Comparison of ENCODE assay signal across 24 cellular contexts in genomic region chr5:148421661-148422060, GRCh38. TPM values are rescaled to one million over a fixed set of nuclear protein-coding genes. Genes with fewer than 3 reads are reported as not detected.
A peak's percentile ranks its signal among the peaks of the same experiment; 100 is the strongest.
DNase-seq lines count a peak whose midpoint lies in the region; ATAC-seq and TF ChIP-seq lines count a peak whose summit lies in the region.
"Had no signal": no experiment of that assay in that cellular context is flagged by ENCODE, and none has a peak within 500 bp of the region (broad histone marks: within the 10 kb centered on the region; RNA-seq: fewer than 3 reads in every experiment).

No MANE protein-coding gene starts in this region.

- POLR2A ChIA-PET in CD4-positive, alpha-beta T cell (lab: Charles Lee), result no interaction called here
- POLR2A ChIA-PET in naive thymus-derived CD8-positive, alpha-beta T cell (lab: Charles Lee), result no interaction called here

- intact Hi-C loops in CD4-positive, alpha-beta T cell (cut with DNase I, micrococcal nuclease), result no loop called here

- H3K27me3 ChIP-seq in CD4-positive, alpha-beta T cell (ENCODE audit: control insufficient read depth, insufficient read depth, low read length), result no peaks in the 10 kb centered on the region
- H3K27me3 ChIP-seq in osteoblast (ENCODE audit: insufficient read depth, low read length), result no peaks in the 10 kb centered on the region

- H3K4me3 Mint-ChIP-seq in activated T-cell treated with anti-CD3 and anti-CD28 coated beads, Interleukin-2, amount 50 U/mL, for 72 hours, result no peak overlapping the region
- H3K4me3 Mint-ChIP-seq in activated T-cell treated with anti-CD3 and anti-CD28 coated beads, Interleukin-2, amount 50 U/mL, for 4 hours, result no peak overlapping the region
- no peak overlapping the region for H3K4me3 Mint-ChIP-seq in CD4-positive, alpha-beta T cell
- H3K4me3 Mint-ChIP-seq in naive thymus-derived CD8-positive, alpha-beta T cell, result no peak overlapping the region
- H3K4me3 Mint-ChIP-seq: B cell, CD14-positive monocyte had no signal

- H3K4me2 ChIP-seq in osteoblast (ENCODE audit: insufficient read depth, low read length), result no peak overlapping the region
- H3K4me2 ChIP-seq: PC-9 had no signal

- H3K27me3 Mint-ChIP-seq in activated T-cell treated with anti-CD3 and anti-CD28 coated beads, Interleukin-2, amount 50 U/mL, for 72 hours (ENCODE audit: low read depth), result no peaks in the 10 kb centered on the region
- H3K27me3 Mint-ChIP-seq in activated T-cell treated with anti-CD3 and anti-CD28 coated beads, Interleukin-2, amount 50 U/mL, for 4 hours (ENCODE audit: low read depth), result no peaks in the 10 kb centered on the region
- H3K27me3 Mint-ChIP-seq in CD4-positive, alpha-beta T cell, result no peaks in the 10 kb centered on the region
- H3K27me3 Mint-ChIP-seq in naive thymus-derived CD8-positive, alpha-beta T cell, result no peaks in the 10 kb centered on the region
- H3K27me3 Mint-ChIP-seq: B cell had no signal

- no peaks in the 10 kb centered on the region for H4K20me1 ChIP-seq in osteoblast (ENCODE audit: insufficient read depth, low read length)

- H3K79me2 ChIP-seq in osteoblast (ENCODE audit: insufficient read depth, low read length), result no peaks in the 10 kb centered on the region

- in situ Hi-C loops in SK-MEL-5 (cut with HindIII; ENCODE audit: low pct_unique_long_range_greater_than_20kb, low sequenced_read_pairs), result no loop called here

- peaks cover 15 to 35% of the 10 kb centered on the region in 2 donors for H3K36me3 Mint-ChIP-seq in activated T-cell treated with anti-CD3 and anti-CD28 coated beads, Interleukin-2, amount 50 U/mL, for 72 hours (ENCODE audit: insufficient read depth in 2 of 2)
- H3K36me3 Mint-ChIP-seq in activated T-cell treated with anti-CD3 and anti-CD28 coated beads, Interleukin-2, amount 50 U/mL, for 4 hours (ENCODE audit: insufficient read depth), result peaks cover 62% of the 10 kb centered on the region
- H3K36me3 Mint-ChIP-seq in CD4-positive, alpha-beta T cell (ENCODE audit: low read depth), result peaks cover 92% of the 10 kb centered on the region
- H3K36me3 Mint-ChIP-seq in naive thymus-derived CD8-positive, alpha-beta T cell, result peaks cover 13 to 92% (median 26%) of the 10 kb centered on the region in 3 donors

- peaks cover 6% of the 10 kb centered on the region for H3K4me1 ChIP-seq in osteoblast (ENCODE audit: insufficient read depth, low read length)
- H3K4me1 ChIP-seq: HAP-1 had no signal

- DNase-seq in activated T-cell treated with anti-CD3 and anti-CD28 coated beads, Interleukin-2, amount 50 U/mL, for 72 hours, result no peak
- DNase-seq in activated T-cell treated with anti-CD3 and anti-CD28 coated beads, Interleukin-2, amount 50 U/mL, for 4 hours, result no peak
- DNase-seq in CD4-positive, alpha-beta T cell, result no peak
- DNase-seq in SK-MEL-5 (ENCODE audit: low read depth, low spot score), result peak; percentile 35
- no peak for DNase-seq in naive thymus-derived CD8-positive, alpha-beta T cell
- no peak for DNase-seq in NCI-H510A (lab: John Stamatoyannopoulos, UW)
- no peak for DNase-seq in osteoblast (ENCODE audit: insufficient read length, low spot score, missing footprints)
- DNase-seq: Calu3, DMS153, GM23248, MM.1S, NCI-H1048, NCI-H1436 treated with DMSO at 0.1 percent for 48 hours, NCI-H2029, NCI-H2227 treated with DMSO at 0.1 percent for 48 hours, NCI-H510A treated with DMSO at 0.1 percent for 48 hours, NCI-H748 treated with DMSO at 0.1 percent for 48 hours, PC-9, RPMI8226, SHP77 had no signal

- peaks cover 58% of the 10 kb centered on the region for H3K36me3 ChIP-seq in osteoblast (ENCODE audit: insufficient read depth, low read length)

- H3K9me3 Mint-ChIP-seq in activated T-cell treated with anti-CD3 and anti-CD28 coated beads, Interleukin-2, amount 50 U/mL, for 72 hours, result no peaks in the 10 kb centered on the region
- H3K9me3 Mint-ChIP-seq in activated T-cell treated with anti-CD3 and anti-CD28 coated beads, Interleukin-2, amount 50 U/mL, for 4 hours, result no peaks in the 10 kb centered on the region
- H3K9me3 Mint-ChIP-seq in CD4-positive, alpha-beta T cell, result no peaks in the 10 kb centered on the region
- no peaks in the 10 kb centered on the region for H3K9me3 Mint-ChIP-seq in naive thymus-derived CD8-positive, alpha-beta T cell
- H3K9me3 Mint-ChIP-seq: CD14-positive monocyte had no signal

- CTCF ChIA-PET in CD4-positive, alpha-beta T cell (lab: Charles Lee), result interaction anchor here (1.1 kb wide), 1 partner anchor 9 kb away, joined by 3 read pairs; no protein-coding TSS in a partner anchor

- no peaks in the 10 kb centered on the region for H3K9me3 ChIP-seq in CD4-positive, alpha-beta T cell (ENCODE audit: control insufficient read depth, low read length)
- no peaks in the 10 kb centered on the region for H3K9me3 ChIP-seq in osteoblast (ENCODE audit: low read depth, low read length)
- H3K9me3 ChIP-seq: HAP-1 had no signal

- H3K27ac Mint-ChIP-seq in activated T-cell treated with anti-CD3 and anti-CD28 coated beads, Interleukin-2, amount 50 U/mL, for 72 hours, result peak overlapping the region; percentile 36
- peak overlapping the region; percentile 3 for H3K27ac Mint-ChIP-seq in CD4-positive, alpha-beta T cell
- H3K27ac Mint-ChIP-seq in naive thymus-derived CD8-positive, alpha-beta T cell, result peak overlapping the region in 7 of 10 donors; percentile 1 to 73 (median 51)
- H3K27ac Mint-ChIP-seq: B cell had no signal

- no peak overlapping the region for H3K4me3 ChIP-seq in osteoblast (ENCODE audit: insufficient read depth, low read length)
- H3K4me3 ChIP-seq: GM23248, HAP-1, PC-9 had no signal

- no peak overlapping the region for H2AFZ ChIP-seq in osteoblast (ENCODE audit: low read length)
- H2AFZ ChIP-seq: GM23248, PC-9 had no signal

- no peak for ATAC-seq in activated T-cell treated with anti-CD3 and anti-CD28 coated beads, Interleukin-2, amount 50 U/mL, for 72 hours (replicated peaks in 1 of 2)
- ATAC-seq in activated T-cell treated with anti-CD3 and anti-CD28 coated beads, Interleukin-2, amount 50 U/mL, for 4 hours, result no peak
- no peak for ATAC-seq in CD4-positive, alpha-beta T cell (ENCODE audit: poor library complexity)
- no peak for ATAC-seq in naive thymus-derived CD8-positive, alpha-beta T cell
- ATAC-seq in GM21723 (IDR thresholded peaks at IDR 0.05; ENCODE audit: unreplicated experiment), result no peak

- TF ChIP-seq CTCF in CD4-positive, alpha-beta T cell (IDR thresholded peaks at IDR 0.05), result no peak
- no peak for TF ChIP-seq CTCF in osteoblast (IDR thresholded peaks at IDR 0.05; ENCODE audit: extremely low read depth, low read depth, low read length)

- H3K4me1 Mint-ChIP-seq in activated T-cell treated with anti-CD3 and anti-CD28 coated beads, Interleukin-2, amount 50 U/mL, for 72 hours (ENCODE audit: low read depth), result no peaks in the 10 kb centered on the region
- peaks cover 5% of the 10 kb centered on the region for H3K4me1 Mint-ChIP-seq in activated T-cell treated with anti-CD3 and anti-CD28 coated beads, Interleukin-2, amount 50 U/mL, for 4 hours (ENCODE audit: low read depth)
- H3K4me1 Mint-ChIP-seq in CD4-positive, alpha-beta T cell (ENCODE audit: low read depth), result peaks cover 10% of the 10 kb centered on the region
- H3K4me1 Mint-ChIP-seq in naive thymus-derived CD8-positive, alpha-beta T cell, result peaks cover 2 to 13% (median 11%) of the 10 kb centered on the region in 4 donors
- H3K4me1 Mint-ChIP-seq: B cell, CD14-positive monocyte had no signal

- no peak overlapping the region for H3K27ac ChIP-seq in CD4-positive, alpha-beta T cell (ENCODE audit: low read depth, low read length)
- no peak overlapping the region for H3K27ac ChIP-seq in osteoblast (ENCODE audit: low read depth, low read length)
- H3K27ac ChIP-seq: GM23248, PC-9 had no signal

RNA-seq across cellular contexts. Expression of gene FBXO38, which starts 37.9 kb away (rescaled TPM):
- 10 to 100 TPM; 62.8 to 68.5 TPM for total RNA-seq in activated T-cell treated with anti-CD3 and anti-CD28 coated beads, Interleukin-2, amount 50 U/mL, for 72 hours
- total RNA-seq in activated T-cell treated with anti-CD3 and anti-CD28 coated beads, Interleukin-2, amount 50 U/mL, for 4 hours, result 10 to 100 TPM; 29.8 to 31.5 (median 30.5) TPM
- 10 to 100 TPM; 45.7 to 47.3 TPM for total RNA-seq in CD4-positive, alpha-beta T cell
- 24.5 and 31.1 TPM in 2 replicates for total RNA-seq in SK-MEL-5 (2014; rRNA removed; shearing (Covaris generic))
- polyA plus RNA-seq in SK-MEL-5 (2015; cell fraction: cytosol; rRNA removed), result 11.1 and 12.1 TPM in 2 replicates
- 52.9 and 92.3 TPM in 2 replicates for polyA plus RNA-seq in SK-MEL-5 (2015; cell fraction: nucleus; rRNA removed)
- total RNA-seq in naive thymus-derived CD8-positive, alpha-beta T cell, result 10 to 100 TPM; 96.7 to 97.0 TPM
- polyA plus RNA-seq in naive thymus-derived CD8-positive, alpha-beta T cell, result 10 to 100 TPM; 15.5 to 17.6 (median 16.0) TPM
- total RNA-seq in osteoblast, result 69.8 and 80.7 TPM in 2 replicates
